Comparison of ENCODE assay signal across 8 cellular contexts in the genomic region with DNA sequence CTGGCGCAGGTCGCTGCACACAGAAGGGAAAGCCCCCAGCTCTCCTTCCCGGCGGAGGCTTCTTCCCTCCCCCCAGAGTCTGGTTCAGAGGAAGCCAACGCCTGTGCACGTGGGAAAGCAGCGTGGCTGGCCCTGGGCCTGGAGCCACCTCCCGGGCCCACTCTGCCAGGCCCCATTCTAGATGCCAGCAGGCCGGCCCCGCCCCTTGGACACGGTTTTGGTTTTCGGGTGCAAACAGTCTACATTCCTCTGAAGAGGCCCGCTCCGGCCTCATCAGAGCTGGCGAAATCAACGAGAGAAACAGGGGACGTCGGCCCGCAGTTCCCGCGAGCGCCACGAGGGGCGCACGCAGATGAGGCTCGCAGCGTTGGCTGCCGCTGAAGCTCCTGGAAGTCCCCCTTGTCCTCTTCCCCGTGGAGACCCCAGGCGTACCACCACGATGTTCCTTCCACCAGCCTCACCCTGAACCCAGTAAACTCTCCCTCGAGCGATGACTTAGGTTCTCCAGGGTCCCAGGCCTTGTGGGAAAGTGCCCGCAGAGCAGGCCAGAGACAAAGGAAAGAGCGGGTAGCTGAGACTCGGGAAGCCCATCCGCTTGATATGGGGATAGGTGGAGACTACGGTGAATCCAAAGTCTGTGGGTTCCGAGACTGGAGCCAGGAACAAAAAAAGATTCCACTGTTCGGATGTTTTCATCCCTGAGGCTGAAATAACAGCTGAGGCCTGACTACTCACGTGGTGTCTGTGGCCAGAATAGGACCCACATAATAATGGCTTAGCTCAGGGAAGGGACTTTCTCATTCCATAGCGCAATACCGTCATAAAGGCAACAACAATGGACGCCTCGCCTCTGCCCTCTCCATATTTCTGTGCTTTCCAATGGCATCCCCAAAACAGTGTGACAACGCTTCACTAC.
DNase-seq lines count a peak whose midpoint lies in the region; ATAC-seq and TF ChIP-seq lines count a peak whose summit lies in the region.

No MANE protein-coding gene starts in this region.

- H3K18ac ChIP-seq in IMR-90 (ENCODE audit: low read depth, low read length) (no peak overlapping the region; the same call in 1 of the 2 replicates), mesenchymal stem cell (ENCODE audit: low read depth in 1 of 2, low read length in 2 of 2) (peak overlapping the region in 1 of 2 experiments; percentile 29)

- H2BK120ac ChIP-seq in IMR-90 (ENCODE audit: low read depth, low read length): no peak overlapping the region; the same call in 1 of the 2 replicates
- H2BK120ac ChIP-seq in mesenchymal stem cell (ENCODE audit: low read depth, low read length): no peak overlapping the region

- H3K9ac ChIP-seq in IMR-90 (ENCODE audit: low read depth, low read length): no peak overlapping the region
- H3K9ac ChIP-seq in mesenchymal stem cell (ENCODE audit: low read length): peak overlapping the region; percentile 85

- TF ChIP-seq POLR2A in IMR-90 (IDR thresholded peaks at IDR 0.05; ENCODE audit: low read depth, low read length): no peak

- H4K20me1 ChIP-seq in IMR-90 (ENCODE audit: insufficient read depth, low read length): no peaks in the 10 kb centered on the region

- H2AK9ac ChIP-seq in IMR-90 (replicated peaks; ENCODE audit: low read depth, low read length, poor library complexity): peak overlapping the region; percentile 65

- DNase-seq in Caco-2 (peak in 1 of 2 experiments; percentile 23), IMR-90 (peak; percentile 19), mesenchymal stem cell (peak; percentile 60), NCI-H2107 (lab: John Stamatoyannopoulos, UW) (no peak)
- DNase-seq in activated CD8-positive, alpha-beta T cell treated with anti-CD3 and anti-CD28 coated beads, Interleukin-2, amount 10 ng/mL, durations not matched to agents 7 days and 5 days: peak; percentile 59
- no peak for DNase-seq in effector memory CD4-positive, alpha-beta T cell
- peak; percentile 26 to 46 for DNase-seq in stimulated activated CD8-positive, alpha-beta memory T cell treated with anti-CD3 and anti-CD28 coated beads, Interleukin-15, amount 100 ng/mL, for 48 hours (ENCODE audit: low read depth in 2 of 2)

- H3K9me1 ChIP-seq in IMR-90 (ENCODE audit: insufficient read depth, low read length): no peaks in the 10 kb centered on the region

- POLR2A ChIA-PET in Caco-2 (lab: Charles Lee): no interaction called here
- POLR2A ChIA-PET in IMR-90 (lab: Charles Lee; ENCODE audit: unreplicated experiment): no interaction called here
- POLR2A ChIA-PET in activated CD8-positive, alpha-beta T cell treated with anti-CD3 and anti-CD28 coated beads, Interleukin-2, amount 10 ng/mL, durations not matched to agents 7 days and 5 days (lab: Charles Lee): no interaction called here

- no peaks in the 10 kb centered on the region for H3K4me1 ChIP-seq in Caco-2
- no peaks in the 10 kb centered on the region for H3K4me1 ChIP-seq in IMR-90 (ENCODE audit: control insufficient read depth, insufficient read depth, low read length)
- peaks cover 4% of the 10 kb centered on the region for H3K4me1 ChIP-seq in effector memory CD4-positive, alpha-beta T cell (ENCODE audit: control insufficient read depth, insufficient read depth, low read length, poor library complexity, severe bottlenecking)
- H3K4me1 ChIP-seq in mesenchymal stem cell (ENCODE audit: control insufficient read depth, insufficient read depth, low read depth, low read length): peaks cover 3% of the 10 kb centered on the region

- CTCF ChIA-PET in Caco-2 (lab: Charles Lee): interaction anchor here (0.9 to 1.2 kb wide), 2 partner anchors 15 to 54 kb away, joined by 3 to 6 read pairs; no protein-coding TSS in a partner anchor
- CTCF ChIA-PET in IMR-90 (lab: Yijun Ruan, JAX): interaction anchor here (0.6 to 1.5 kb wide), 17 partner anchors 9 to 1016 kb away, joined by 3 to 11 read pairs (median 3); no protein-coding TSS in a partner anchor
- CTCF ChIA-PET in activated CD8-positive, alpha-beta T cell treated with anti-CD3 and anti-CD28 coated beads, Interleukin-2, amount 10 ng/mL, durations not matched to agents 7 days and 5 days (lab: Charles Lee): interaction anchor here (0.6 to 2.8 kb wide), 22 partner anchors 10 to 1502 kb away, joined by 3 to 12 read pairs (median 3); no protein-coding TSS in a partner anchor

- H2BK15ac ChIP-seq in IMR-90 (ENCODE audit: low read depth, low read length): no peak overlapping the region
- H2BK15ac ChIP-seq in mesenchymal stem cell (ENCODE audit: low read depth, poor library complexity, severe bottlenecking): peak overlapping the region; percentile 44

- no peak overlapping the region; the same call in 1 of the 2 replicates for H3K23ac ChIP-seq in IMR-90 (ENCODE audit: low read depth, low read length)
- no peak overlapping the region for H3K23ac ChIP-seq in mesenchymal stem cell (ENCODE audit: low read length in 2 of 2)

- no peak overlapping the region for H3K4me3 Mint-ChIP-seq in Caco-2 (ENCODE audit: unreplicated experiment)
- H3K4me3 Mint-ChIP-seq in activated CD8-positive, alpha-beta T cell treated with anti-CD3 and anti-CD28 coated beads, Interleukin-2, amount 10 ng/mL, durations not matched to agents 7 days and 5 days: no peak overlapping the region

- 0 out of 2 replicates have a peak overlapping the region, but pooled peaks have one; percentile 51 for H3K4me2 ChIP-seq in IMR-90 (ENCODE audit: low read depth, low read length)
- H3K4me2 ChIP-seq in mesenchymal stem cell (ENCODE audit: low read length, poor library complexity, severe bottlenecking): peak overlapping the region; percentile 52

- in situ Hi-C loops in IMR-90 (cut with MboI; ENCODE audit: low sequenced_read_pairs): no loop called here

- peak; percentile 40 for TF ChIP-seq RAD21 in IMR-90 (IDR thresholded peaks at IDR 0.05; ENCODE audit: low read length)

- H3K79me1 ChIP-seq in IMR-90 (ENCODE audit: low read depth in 1 of 2, low read length in 2 of 2) (no peaks in the 10 kb centered on the region), mesenchymal stem cell (replicated peaks; ENCODE audit: low read length, poor library complexity, severe bottlenecking) (no peaks in the 10 kb centered on the region)

- no peak overlapping the region for H3K14ac ChIP-seq in IMR-90 (replicated peaks; ENCODE audit: low read depth, low read length)
- H3K14ac ChIP-seq in mesenchymal stem cell (ENCODE audit: low read length in 2 of 2): no peak overlapping the region

- H2BK12ac ChIP-seq in mesenchymal stem cell (ENCODE audit: low read length in 2 of 2): peak overlapping the region in 1 of 2 experiments; percentile 70

- no peaks in the 10 kb centered on the region for H3K27me3 ChIP-seq in Caco-2 (replicated peaks; ENCODE audit: control insufficient read depth, insufficient read depth, low read length)
- H3K27me3 ChIP-seq in IMR-90 (ENCODE audit: control insufficient read depth, insufficient read depth, low read length): peaks cover 1% of the 10 kb centered on the region; the same call in 1 of the 2 replicates
- no peaks in the 10 kb centered on the region for H3K27me3 ChIP-seq in effector memory CD4-positive, alpha-beta T cell (replicated peaks; ENCODE audit: control insufficient read depth, insufficient read depth, low read length, poor library complexity, severe bottlenecking)
- H3K27me3 ChIP-seq in mesenchymal stem cell (ENCODE audit: control insufficient read depth in 1 of 2, insufficient read depth in 1 of 2, low read length in 2 of 2): peaks cover 0 to 4% of the 10 kb centered on the region in 2 experiments

- H4K5ac ChIP-seq in IMR-90 (ENCODE audit: low read depth, low read length): no peak overlapping the region; the same call in 1 of the 2 replicates

- H2AK5ac ChIP-seq in IMR-90 (ENCODE audit: low read depth, low read length): no peak overlapping the region
- H2AK5ac ChIP-seq in mesenchymal stem cell (ENCODE audit: low read length, severe bottlenecking): no peak overlapping the region

- no peak overlapping the region for H2BK5ac ChIP-seq in IMR-90 (ENCODE audit: low read depth, low read length, poor library complexity, severe bottlenecking)
- no peak overlapping the region for H2BK5ac ChIP-seq in mesenchymal stem cell (ENCODE audit: low read depth, low read length, poor library complexity, severe bottlenecking)

- H4K8ac ChIP-seq in IMR-90 (ENCODE audit: low read depth in 2 of 2, low read length in 2 of 2) (peak overlapping the region in 1 of 2 experiments; percentile 56; a peak in 2 of 4 replicates), mesenchymal stem cell (ENCODE audit: low read length) (peak overlapping the region; percentile 33)

- H3K9me3 Mint-ChIP-seq in Caco-2 (ENCODE audit: unreplicated experiment): no peaks in the 10 kb centered on the region
- no peaks in the 10 kb centered on the region for H3K9me3 Mint-ChIP-seq in activated CD8-positive, alpha-beta T cell treated with anti-CD3 and anti-CD28 coated beads, Interleukin-2, amount 10 ng/mL, durations not matched to agents 7 days and 5 days (ENCODE audit: insufficient read depth)

- no peak overlapping the region for H4K91ac ChIP-seq in IMR-90 (ENCODE audit: insufficient read depth, low read depth, low read length)
- H4K91ac ChIP-seq in mesenchymal stem cell (ENCODE audit: low read length): peak overlapping the region; percentile 14

- H3K27ac Mint-ChIP-seq in Caco-2 (ENCODE audit: unreplicated experiment): no peak overlapping the region
- H3K27ac Mint-ChIP-seq in activated CD8-positive, alpha-beta T cell treated with anti-CD3 and anti-CD28 coated beads, Interleukin-2, amount 10 ng/mL, durations not matched to agents 7 days and 5 days: no peak overlapping the region

- BruUV-seq in Caco-2 (replicated peaks; lab: Mats Ljungman, UMichigan) (no TSS peak), IMR-90 (replicated peaks; lab: Mats Ljungman, UMichigan) (no TSS peak)

- H3K36me3 Mint-ChIP-seq in Caco-2 (ENCODE audit: insufficient read depth, unreplicated experiment): peaks cover 5% of the 10 kb centered on the region
- H3K36me3 Mint-ChIP-seq in activated CD8-positive, alpha-beta T cell treated with anti-CD3 and anti-CD28 coated beads, Interleukin-2, amount 10 ng/mL, durations not matched to agents 7 days and 5 days (ENCODE audit: low read depth): no peaks in the 10 kb centered on the region

- no peaks in the 10 kb centered on the region for H3K36me3 ChIP-seq in Caco-2 (ENCODE audit: control insufficient read depth, insufficient read depth, low read length)
- H3K36me3 ChIP-seq in IMR-90 (ENCODE audit: control insufficient read depth, insufficient read depth, low read length): no peaks in the 10 kb centered on the region
- H3K36me3 ChIP-seq in effector memory CD4-positive, alpha-beta T cell (ENCODE audit: control insufficient read depth, insufficient read depth, low read length): no peaks in the 10 kb centered on the region
- H3K36me3 ChIP-seq in mesenchymal stem cell (ENCODE audit: control insufficient read depth in 1 of 2, insufficient read depth in 2 of 2, low read depth in 1 of 2, low read length in 2 of 2): no peaks in the 10 kb centered on the region

- no peak overlapping the region for H3K56ac ChIP-seq in IMR-90 (ENCODE audit: extremely low read depth, insufficient read depth, low read length)

- 40% methylated on average over 26 of the region's 46 CpGs; no CpG with 5 or more reads in 1 of the 2 experiments for WGBS in IMR-90 (ENCODE audit: extremely low coverage in 2 of 2, insufficient read length in 1 of 2), 2 experiments
- WGBS in mesenchymal stem cell: 32% methylated on average over 45 of the region's 46 CpGs

- no peaks in the 10 kb centered on the region for H3K4me1 Mint-ChIP-seq in Caco-2 (ENCODE audit: low read depth, unreplicated experiment)
- peaks cover 7% of the 10 kb centered on the region for H3K4me1 Mint-ChIP-seq in activated CD8-positive, alpha-beta T cell treated with anti-CD3 and anti-CD28 coated beads, Interleukin-2, amount 10 ng/mL, durations not matched to agents 7 days and 5 days (ENCODE audit: low read depth)

- dilution Hi-C loops in IMR-90 (cut with HindIII; ENCODE audit: low sequenced_read_pairs, unreplicated experiment): no loop called here

- H3K27ac ChIP-seq in IMR-90 (ENCODE audit: insufficient read depth, low read length) (no peak overlapping the region), mesenchymal stem cell (ENCODE audit: low read length, poor library complexity, severe bottlenecking) (no peak overlapping the region)
- H3K27ac ChIP-seq in effector memory CD4-positive, alpha-beta T cell (ENCODE audit: insufficient read depth, low read length, poor library complexity, severe bottlenecking): no peak overlapping the region

- peak; percentile 91 for ATAC-seq in GM21528 (IDR thresholded peaks at IDR 0.05; ENCODE audit: low FRiP score, unreplicated experiment)
- peak; percentile 87 for ATAC-seq in IMR-90 (ENCODE audit: low read depth)
- ATAC-seq in activated CD8-positive, alpha-beta T cell treated with anti-CD3 and anti-CD28 coated beads, Interleukin-2, amount 10 ng/mL, durations not matched to agents 7 days and 5 days: peak; percentile 84

- H3K27me3 Mint-ChIP-seq in Caco-2 (ENCODE audit: insufficient read depth, unreplicated experiment): no peaks in the 10 kb centered on the region
- no peaks in the 10 kb centered on the region for H3K27me3 Mint-ChIP-seq in activated CD8-positive, alpha-beta T cell treated with anti-CD3 and anti-CD28 coated beads, Interleukin-2, amount 10 ng/mL, durations not matched to agents 7 days and 5 days (ENCODE audit: low read depth)

- H2BK20ac ChIP-seq in IMR-90 (ENCODE audit: low read depth, low read length): no peak overlapping the region; the same call in 1 of the 2 replicates

- H3K9me3 ChIP-seq in Caco-2: no peaks in the 10 kb centered on the region
- H3K9me3 ChIP-seq in IMR-90 (ENCODE audit: control insufficient read depth, insufficient read depth, low read length): no peaks in the 10 kb centered on the region
- no peaks in the 10 kb centered on the region for H3K9me3 ChIP-seq in effector memory CD4-positive, alpha-beta T cell (ENCODE audit: control insufficient read depth, low read length)
- H3K9me3 ChIP-seq in mesenchymal stem cell (ENCODE audit: control insufficient read depth, low read length): no peaks in the 10 kb centered on the region

- peak overlapping the region; percentile 95 for H2AFZ ChIP-seq in IMR-90 (replicated peaks; ENCODE audit: low read length, poor library complexity)
- H2AFZ ChIP-seq in mesenchymal stem cell (ENCODE audit: low read depth, low read length): peak overlapping the region; percentile 93

- H3K4me3 ChIP-seq in Caco-2 (ENCODE audit: low read depth, low read length) (no peak overlapping the region), IMR-90 (ENCODE audit: insufficient read depth, low read depth, low read length) (no peak overlapping the region), mesenchymal stem cell (ENCODE audit: insufficient read depth in 1 of 2, low read depth in 1 of 2, low read length in 2 of 2) (peak overlapping the region in 1 of 2 experiments; percentile 47)
- H3K4me3 ChIP-seq in effector memory CD4-positive, alpha-beta T cell (ENCODE audit: insufficient read depth, low read depth, low read length, poor library complexity, severe bottlenecking): peak overlapping the region; percentile 29

- intact Hi-C loops in Caco-2 (cut with micrococcal nuclease; ENCODE audit: unreplicated experiment): no loop called here
- intact Hi-C loops in IMR-90 (cut with micrococcal nuclease): no loop called here

- H3K4ac ChIP-seq in IMR-90 (ENCODE audit: low read depth, low read length): no peak overlapping the region; the same call in 1 of the 2 replicates
- peak overlapping the region in 1 of 2 experiments; percentile 30 for H3K4ac ChIP-seq in mesenchymal stem cell (ENCODE audit: low read depth in 1 of 2, low read length in 2 of 2)

- TF ChIP-seq CTCF in Caco-2 (IDR thresholded peaks at IDR 0.05; ENCODE audit: insufficient read depth in 1 of 2, low read depth in 1 of 2, low read length in 1 of 2, severe bottlenecking in 1 of 2, unreplicated experiment in 1 of 2): peak; percentile 21 to 61
- peak; percentile 60 for TF ChIP-seq CTCF in IMR-90 (conservative IDR thresholded peaks at IDR 0.05; ENCODE audit: low read depth, low read length)

Comparison
In these comparisons a context has a peak if more than half of its experiments do, and no peak if none do; other contexts are left out.
1. DNase-seq: peak in IMR-90 (single experiment), activated CD8-positive, alpha-beta T cell treated with anti-CD3 and anti-CD28 coated beads, Interleukin-2, amount 10 ng/mL, durations not matched to agents 7 days and 5 days (single experiment), mesenchymal stem cell (single experiment) and stimulated activated CD8-positive, alpha-beta memory T cell treated with anti-CD3 and anti-CD28 coated beads, Interleukin-15, amount 100 ng/mL, for 48 hours (2 of 2); none in effector memory CD4-positive, alpha-beta T cell (0 of 3) and NCI-H2107 (single experiment).
2. Peak in every context shown above with its lines, with median percentiles within 50 percentile points of each other: ATAC-seq.